Comparison of ENCODE assay signal across 1 cellular context in the genomic region with DNA sequence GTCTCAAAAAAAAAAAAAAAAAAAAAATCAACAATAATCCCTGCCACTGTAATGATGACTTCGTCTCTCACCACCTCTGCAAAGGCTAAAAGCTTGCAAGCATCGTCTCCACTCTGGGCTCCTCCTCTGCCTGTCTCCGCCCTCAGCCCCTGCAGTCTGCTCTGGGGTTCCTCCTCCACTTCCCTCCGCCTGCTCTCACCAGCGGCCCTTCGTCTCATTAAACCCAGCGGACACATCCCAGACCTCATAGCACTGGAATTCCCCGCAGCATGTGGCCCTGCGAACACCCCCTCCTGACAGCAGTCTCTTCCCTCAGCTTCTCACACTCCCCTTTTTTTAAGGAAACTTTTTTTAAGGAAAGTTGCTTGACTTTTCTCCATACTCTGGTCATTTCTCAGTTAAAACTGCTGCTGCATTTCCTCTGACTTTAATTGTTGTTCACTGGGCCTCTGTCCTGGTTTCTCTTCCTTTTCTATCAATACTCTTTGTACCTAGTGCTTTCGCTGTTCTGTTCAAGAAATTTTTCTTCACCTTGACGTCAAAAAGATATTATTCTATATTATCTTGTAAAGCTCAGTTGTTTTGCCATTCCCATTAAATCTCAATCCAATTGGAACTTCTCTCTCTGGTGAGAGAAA.
TF ChIP-seq lines count a peak whose summit lies in the region.

No MANE protein-coding gene starts in this region.

TF ChIP-seq in SK-N-SH treated with all-trans-retinoic acid at 6 μM for 48 hours, 23 proteins besides CTCF, POLR2A, EP300 and RAD21 (continued from another document):
- TF ChIP-seq, protein P1, sequence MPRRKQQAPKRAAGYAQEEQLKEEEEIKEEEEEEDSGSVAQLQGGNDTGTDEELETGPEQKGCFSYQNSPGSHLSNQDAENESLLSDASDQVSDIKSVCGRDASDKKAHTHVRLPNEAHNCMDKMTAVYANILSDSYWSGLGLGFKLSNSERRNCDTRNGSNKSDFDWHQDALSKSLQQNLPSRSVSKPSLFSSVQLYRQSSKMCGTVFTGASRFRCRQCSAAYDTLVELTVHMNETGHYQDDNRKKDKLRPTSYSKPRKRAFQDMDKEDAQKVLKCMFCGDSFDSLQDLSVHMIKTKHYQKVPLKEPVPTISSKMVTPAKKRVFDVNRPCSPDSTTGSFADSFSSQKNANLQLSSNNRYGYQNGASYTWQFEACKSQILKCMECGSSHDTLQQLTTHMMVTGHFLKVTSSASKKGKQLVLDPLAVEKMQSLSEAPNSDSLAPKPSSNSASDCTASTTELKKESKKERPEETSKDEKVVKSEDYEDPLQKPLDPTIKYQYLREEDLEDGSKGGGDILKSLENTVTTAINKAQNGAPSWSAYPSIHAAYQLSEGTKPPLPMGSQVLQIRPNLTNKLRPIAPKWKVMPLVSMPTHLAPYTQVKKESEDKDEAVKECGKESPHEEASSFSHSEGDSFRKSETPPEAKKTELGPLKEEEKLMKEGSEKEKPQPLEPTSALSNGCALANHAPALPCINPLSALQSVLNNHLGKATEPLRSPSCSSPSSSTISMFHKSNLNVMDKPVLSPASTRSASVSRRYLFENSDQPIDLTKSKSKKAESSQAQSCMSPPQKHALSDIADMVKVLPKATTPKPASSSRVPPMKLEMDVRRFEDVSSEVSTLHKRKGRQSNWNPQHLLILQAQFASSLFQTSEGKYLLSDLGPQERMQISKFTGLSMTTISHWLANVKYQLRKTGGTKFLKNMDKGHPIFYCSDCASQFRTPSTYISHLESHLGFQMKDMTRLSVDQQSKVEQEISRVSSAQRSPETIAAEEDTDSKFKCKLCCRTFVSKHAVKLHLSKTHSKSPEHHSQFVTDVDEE (CRISPR knock-in tag; IDR thresholded peaks at IDR 0.05) = no peak
- TF ChIP-seq CSDC2 (CRISPR knock-in tag; IDR thresholded peaks at IDR 0.05) = no peak
- no peak for TF ChIP-seq POU6F1 (CRISPR knock-in tag; IDR thresholded peaks at IDR 0.05; ENCODE audit: borderline replicate concordance, low read depth)
- no peak for TF ChIP-seq RARB (CRISPR knock-in tag; IDR thresholded peaks at IDR 0.05)
- TF ChIP-seq, protein P2, sequence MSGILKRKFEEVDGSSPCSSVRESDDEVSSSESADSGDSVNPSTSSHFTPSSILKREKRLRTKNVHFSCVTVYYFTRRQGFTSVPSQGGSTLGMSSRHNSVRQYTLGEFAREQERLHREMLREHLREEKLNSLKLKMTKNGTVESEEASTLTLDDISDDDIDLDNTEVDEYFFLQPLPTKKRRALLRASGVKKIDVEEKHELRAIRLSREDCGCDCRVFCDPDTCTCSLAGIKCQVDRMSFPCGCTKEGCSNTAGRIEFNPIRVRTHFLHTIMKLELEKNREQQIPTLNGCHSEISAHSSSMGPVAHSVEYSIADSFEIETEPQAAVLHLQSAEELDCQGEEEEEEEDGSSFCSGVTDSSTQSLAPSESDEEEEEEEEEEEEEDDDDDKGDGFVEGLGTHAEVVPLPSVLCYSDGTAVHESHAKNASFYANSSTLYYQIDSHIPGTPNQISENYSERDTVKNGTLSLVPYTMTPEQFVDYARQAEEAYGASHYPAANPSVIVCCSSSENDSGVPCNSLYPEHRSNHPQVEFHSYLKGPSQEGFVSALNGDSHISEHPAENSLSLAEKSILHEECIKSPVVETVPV (CRISPR knock-in tag; IDR thresholded peaks at IDR 0.05) = no peak
- no peak for TF ChIP-seq PPARA (CRISPR knock-in tag; IDR thresholded peaks at IDR 0.05; ENCODE audit: borderline replicate concordance)
- no peak for TF ChIP-seq ESRRG (CRISPR knock-in tag; IDR thresholded peaks at IDR 0.05)
- TF ChIP-seq TCF4 (CRISPR knock-in tag; IDR thresholded peaks at IDR 0.05; ENCODE audit: borderline replicate concordance) = no peak
